In genomic region chr4:54234497-54235205, GRCh38 we compare ENCODE assay signal across 9 cellular contexts. TPM values are rescaled to one million over a fixed set of nuclear protein-coding genes. Genes with fewer than 3 reads are reported as not detected.
A peak's percentile ranks its signal among the peaks of the same experiment; 100 is the strongest.
DNase-seq lines count a peak whose midpoint lies in the region; ATAC-seq and TF ChIP-seq lines count a peak whose summit lies in the region.
"Had no signal": no experiment of that assay in that cellular context is flagged by ENCODE, and none has a peak within 500 bp of the region (broad histone marks: within the 10 kb centered on the region; RNA-seq: fewer than 3 reads in every experiment).

No MANE protein-coding gene starts in this region.

- no peak for TF ChIP-seq POLR2A in thyroid gland (IDR thresholded peaks at IDR 0.05)

- ATAC-seq in HG02759 (IDR thresholded peaks at IDR 0.05; ENCODE audit: unreplicated experiment) = no peak

- H3K4me1 Mint-ChIP-seq in CD14-positive monocyte (peaks cover 36% of the 10 kb centered on the region), nephron progenitor cell (peaks cover 28% of the 10 kb centered on the region)

- H3K27me3 ChIP-seq in colonic mucosa (peaks cover 35% of the 10 kb centered on the region), thyroid gland (peaks cover 27% of the 10 kb centered on the region)

- DNase-seq in CD14-positive monocyte (ENCODE audit: low spot score) (no peak), LNCaP clone FGC (ENCODE audit: low read depth) (no peak), colonic mucosa (no peak), nephron progenitor cell (no peak), thyroid gland (no peak), NOMO-1 treated with DMSO at 0.1 percent for 48 hours (lab: John Stamatoyannopoulos, UW; ENCODE audit: unreplicated experiment) (no peak), NOMO-1 (lab: John Stamatoyannopoulos, UW; ENCODE audit: unreplicated experiment in 2 of 2) (no peak)

- H3K36me3 ChIP-seq in colonic mucosa (no peaks in the 10 kb centered on the region), thyroid gland (no peaks in the 10 kb centered on the region)

- intact Hi-C loops in CD14-positive monocyte (cut with micrococcal nuclease) = loop anchor here (5.0 to 10.0 kb wide), 5 partner anchors 740 to 1860 kb away; no protein-coding TSS in a partner anchor
- intact Hi-C loops in colonic mucosa (cut with DNase I) = loop anchor here (5.0 to 10.0 kb wide), 6 partner anchors 307 to 1857 kb away; no protein-coding TSS in a partner anchor
- intact Hi-C loops in thyroid gland (cut with DNase I) = loop anchor here (5.0 kb wide), 2 partner anchors 742 to 1037 kb away; no protein-coding TSS in a partner anchor

- H3K36me3 Mint-ChIP-seq in CD14-positive monocyte (peaks cover 0 to 6% of the 10 kb centered on the region in 2 donors), nephron progenitor cell (ENCODE audit: low read depth) (peaks cover 55% of the 10 kb centered on the region)

- H3K9me3 Mint-ChIP-seq in CD14-positive monocyte (peaks cover 0 to 32% (median 13%) of the 10 kb centered on the region in 7 donors), nephron progenitor cell (peaks cover 54% of the 10 kb centered on the region)

- H3K27ac Mint-ChIP-seq in CD14-positive monocyte (no peak overlapping the region), nephron progenitor cell (no peak overlapping the region)
- H3K27ac Mint-ChIP-seq: activated CD8-positive, alpha-beta T cell treated with anti-CD3 and anti-CD28 coated beads, Interleukin-2, amount 10 ng/mL, durations not matched to agents 7 days and 5 days had no signal

- no peak overlapping the region for H3K4me3 ChIP-seq in LNCaP clone FGC (ENCODE audit: low read depth, low read length)
- H3K4me3 ChIP-seq in colonic mucosa = peak overlapping the region; percentile 46
- H3K4me3 ChIP-seq in thyroid gland (replicated peaks in 1 of 3) = no peak overlapping the region

- whole genome bisulfite sequencing in thyroid gland, 2 donors = 27 to 28% methylated on average over 10 of the region's 10 CpGs

- H3K27ac ChIP-seq in colonic mucosa = no peak overlapping the region
- H3K27ac ChIP-seq in thyroid gland = no peak overlapping the region

- no peak overlapping the region for H3K9ac ChIP-seq in colonic mucosa (ENCODE audit: low read depth in 2 of 2, low read length in 2 of 2)

- TF ChIP-seq CTCF in CD14-positive monocyte (IDR thresholded peaks at IDR 0.05) (peak; percentile 42), LNCaP clone FGC (IDR thresholded peaks at IDR 0.05; ENCODE audit: control insufficient read depth, extremely low read depth, insufficient read depth) (peak; percentile 8; the same call in 1 of the 2 replicates), colonic mucosa (IDR thresholded peaks at IDR 0.05) (no peak), nephron progenitor cell (IDR thresholded peaks at IDR 0.05) (no peak), thyroid gland (IDR thresholded peaks at IDR 0.05) (no peak)

- H3K4me1 ChIP-seq in colonic mucosa = peaks cover 23% of the 10 kb centered on the region
- peaks cover 31 to 44% of the 10 kb centered on the region in 2 donors for H3K4me1 ChIP-seq in thyroid gland

- no peaks in the 10 kb centered on the region for H3K9me3 ChIP-seq in colonic mucosa
- H3K9me3 ChIP-seq in thyroid gland = no peaks in the 10 kb centered on the region

- peak overlapping the region in 1 of 2 donors; percentile 75 for H3K4me3 Mint-ChIP-seq in CD14-positive monocyte
- H3K4me3 Mint-ChIP-seq in nephron progenitor cell = peak overlapping the region; percentile 94

- H3K27me3 Mint-ChIP-seq in CD14-positive monocyte (ENCODE audit: low read depth in 3 of 3) (peaks cover 40 to 64% (median 55%) of the 10 kb centered on the region in 3 donors), nephron progenitor cell (ENCODE audit: low read depth, poor library complexity) (peaks cover 23% of the 10 kb centered on the region)

RNA-seq across cellular contexts. Expression of gene PDGFRA, which starts 5.6 kb away (rescaled TPM):
- not detected for polyA plus RNA-seq in CD14-positive monocyte
- 10 to 100 TPM; 20.5 to 32.5 TPM for total RNA-seq in colonic mucosa
- total RNA-seq in thyroid gland = 100 to 1,000 TPM in 1 of 4 donors, 10 to 100 TPM in 3; 33.1 to 108 (median 64.3) TPM
- total RNA-seq: activated CD8-positive, alpha-beta T cell treated with anti-CD3 and anti-CD28 coated beads, Interleukin-2, amount 10 ng/mL, durations not matched to agents 7 days and 5 days had no signal

Comparison
In these comparisons a context has a peak if more than half of its experiments do, and no peak if none do; other contexts are left out.
1. CTCF ChIP-seq: peak in CD14-positive monocyte (single experiment) and LNCaP clone FGC (single experiment); none in colonic mucosa (single experiment), nephron progenitor cell (single experiment) and thyroid gland (0 of 6).